ENCODE assay signal across 9 cellular contexts in genomic region chr13:27712421-27712820, GRCh38.
DNase-seq lines count a peak whose midpoint lies in the region; ATAC-seq, FAIRE-seq and TF ChIP-seq lines count a peak whose summit lies in the region.
"Had no signal": no experiment of that assay in that cellular context is flagged by ENCODE, and none has a peak within 500 bp of the region (broad histone marks: within the 10 kb centered on the region; RNA-seq: fewer than 3 reads in every experiment).

No MANE protein-coding gene starts in this region.

- no peak overlapping the region for H3K4ac ChIP-seq in mesenchymal stem cell (ENCODE audit: low read depth in 1 of 2, low read length in 2 of 2)

- H3K79me1 ChIP-seq in mesenchymal stem cell (replicated peaks; ENCODE audit: low read length, poor library complexity, severe bottlenecking) = no peaks in the 10 kb centered on the region

- no peak overlapping the region for H3K9ac ChIP-seq in GM12878 (ENCODE audit: control insufficient read depth, insufficient read depth, low read length)
- H3K9ac ChIP-seq in mesenchymal stem cell (ENCODE audit: low read length) = no peak overlapping the region

- intact Hi-C loops in GM12878 (cut with micrococcal nuclease; ENCODE audit: unreplicated experiment) = no loop called here
- intact Hi-C loops in activated T-helper 2 cell treated with anti-CD3 and anti-CD28 coated beads, Interferon-gamma antibody, Interleukin-2, Interleukin-4, amounts not matched to agents 10 μg/mL and 5 μg/mL and 100 μg/mL, durations not matched to agents 14 hours and 24 hours and 36 hours (cut with micrococcal nuclease) = loop anchor here (10.0 kb wide), 1 partner anchor 178 kb away; no protein-coding TSS in a partner anchor

- H3K4me1 Mint-ChIP-seq in activated T-helper 2 cell treated with anti-CD3 and anti-CD28 coated beads, Interferon-gamma antibody, Interleukin-2, Interleukin-4, amounts not matched to agents 10 μg/mL and 5 μg/mL and 100 μg/mL, durations not matched to agents 14 hours and 24 hours and 36 hours (ENCODE audit: low read depth) = no peaks in the 10 kb centered on the region
- H3K4me1 Mint-ChIP-seq: central memory CD8-positive, alpha-beta T cell had no signal

- POLR2A ChIA-PET in GM12878 (lab: Charles Lee) = no interaction called here

- H3K4me3 ChIP-seq in GM12878 (no peak overlapping the region), mesenchymal stem cell (ENCODE audit: insufficient read depth in 1 of 2, low read depth in 1 of 2, low read length in 2 of 2) (no peak overlapping the region)

- WGBS in GM12878 (ENCODE audit: insufficient coverage, insufficient replicate concordance, low lambda C conversion rate, missing lambda C conversion rate) = 41% methylated on average over 2 of the region's 2 CpGs
- 36% methylated on average over 2 of the region's 2 CpGs for WGBS in mesenchymal stem cell

- BruUV-seq in GM12878 (replicated peaks; lab: Mats Ljungman, UMichigan) = no TSS peak

- H3K14ac ChIP-seq in mesenchymal stem cell (ENCODE audit: low read length in 2 of 2) = no peak overlapping the region

- no peak overlapping the region for H4K8ac ChIP-seq in mesenchymal stem cell (ENCODE audit: low read length)

- H3K36me3 ChIP-seq in GM12878 (ENCODE audit: control insufficient read depth in 2 of 2, insufficient read depth in 2 of 2, low read length in 1 of 2) (no peaks in the 10 kb centered on the region), mesenchymal stem cell (ENCODE audit: control insufficient read depth in 1 of 2, insufficient read depth in 2 of 2, low read depth in 1 of 2, low read length in 2 of 2) (no peaks in the 10 kb centered on the region)

- TF ChIP-seq RAD21 in GM12878 (IDR thresholded peaks at IDR 0.05; ENCODE audit: insufficient read depth, low read depth, low read length) = peak; percentile 39

- H3K23ac ChIP-seq in mesenchymal stem cell (ENCODE audit: low read length in 2 of 2) = no peak overlapping the region

- CTCF ChIA-PET in GM12878 (lab: Yijun Ruan, JAX) = interaction anchor here (0.9 to 1.0 kb wide), 2 partner anchors 94 to 179 kb away, joined by 3 read pairs; no protein-coding TSS in a partner anchor

- no peak for TF ChIP-seq EP300 in GM12878 (IDR thresholded peaks at IDR 0.05; ENCODE audit: borderline replicate concordance in 1 of 2, control insufficient read depth in 1 of 2, low read depth in 2 of 2, low read length in 2 of 2)

- FAIRE-seq in GM12878 (lab: Jason Lieb, UNC) = no peak

- no peak overlapping the region for H2BK120ac ChIP-seq in mesenchymal stem cell (ENCODE audit: low read depth, low read length)

- H3K4me1 ChIP-seq in GM12878 (ENCODE audit: control insufficient read depth, insufficient read depth, low read length) = no peaks in the 10 kb centered on the region
- H3K4me1 ChIP-seq in mesenchymal stem cell (ENCODE audit: control insufficient read depth, insufficient read depth, low read depth, low read length) = no peaks in the 10 kb centered on the region

- SMC1A ChIA-PET in GM12878 (lab: Charles Lee; ENCODE audit: uncharacterized antibody, unreplicated experiment) = no interaction called here

- H4K91ac ChIP-seq in mesenchymal stem cell (ENCODE audit: low read length) = no peak overlapping the region

- no peaks in the 10 kb centered on the region for H3K79me2 ChIP-seq in GM12878 (ENCODE audit: control insufficient read depth, insufficient read depth, low read length)

- H3K27ac Mint-ChIP-seq in activated T-helper 2 cell treated with anti-CD3 and anti-CD28 coated beads, Interferon-gamma antibody, Interleukin-2, Interleukin-4, amounts not matched to agents 10 μg/mL and 5 μg/mL and 100 μg/mL, durations not matched to agents 14 hours and 24 hours and 36 hours = no peak overlapping the region

- no peaks in the 10 kb centered on the region for H3K9me3 ChIP-seq in GM12878 (replicated peaks; ENCODE audit: control insufficient read depth, insufficient read depth, low read length)
- peaks cover 5% of the 10 kb centered on the region for H3K9me3 ChIP-seq in mesenchymal stem cell (ENCODE audit: control insufficient read depth, low read length)

- H2AK5ac ChIP-seq in mesenchymal stem cell (ENCODE audit: low read length, severe bottlenecking) = no peak overlapping the region

- H2BK12ac ChIP-seq in mesenchymal stem cell (ENCODE audit: low read length in 2 of 2) = no peak overlapping the region

- DNase-seq in DMS153 (lab: John Stamatoyannopoulos, UW) (peak; percentile 33), DMS153 treated with DMSO at 0.1 percent for 48 hours (lab: John Stamatoyannopoulos, UW; ENCODE audit: unreplicated experiment) (no peak), GM13976 (ENCODE audit: low spot score) (peak; percentile 17), GM12878 (ENCODE audit: low read depth, low spot score) (no peak), mesenchymal stem cell (peak; percentile 21), NCI-H1048 (lab: John Stamatoyannopoulos, UW) (no peak)
- DNase-seq in activated T-helper 2 cell treated with anti-CD3 and anti-CD28 coated beads, Interferon-gamma antibody, Interleukin-2, Interleukin-4, amounts not matched to agents 10 μg/mL and 5 μg/mL and 100 μg/mL, durations not matched to agents 14 hours and 24 hours and 36 hours (ENCODE audit: low spot score) = no peak

- RAD21 ChIA-PET in GM12878 (lab: Charles Lee; ENCODE audit: unreplicated experiment) = no interaction called here

- H2BK5ac ChIP-seq in mesenchymal stem cell (ENCODE audit: low read depth, low read length, poor library complexity, severe bottlenecking) = no peak overlapping the region

- H3K36me3 Mint-ChIP-seq in activated T-helper 2 cell treated with anti-CD3 and anti-CD28 coated beads, Interferon-gamma antibody, Interleukin-2, Interleukin-4, amounts not matched to agents 10 μg/mL and 5 μg/mL and 100 μg/mL, durations not matched to agents 14 hours and 24 hours and 36 hours (ENCODE audit: low read depth) = no peaks in the 10 kb centered on the region

- no peak overlapping the region for H3K4me3 Mint-ChIP-seq in activated T-helper 2 cell treated with anti-CD3 and anti-CD28 coated beads, Interferon-gamma antibody, Interleukin-2, Interleukin-4, amounts not matched to agents 10 μg/mL and 5 μg/mL and 100 μg/mL, durations not matched to agents 14 hours and 24 hours and 36 hours (ENCODE audit: low read depth)
- H3K4me3 Mint-ChIP-seq: central memory CD8-positive, alpha-beta T cell had no signal

- no peaks in the 10 kb centered on the region for H3K9me3 Mint-ChIP-seq in activated T-helper 2 cell treated with anti-CD3 and anti-CD28 coated beads, Interferon-gamma antibody, Interleukin-2, Interleukin-4, amounts not matched to agents 10 μg/mL and 5 μg/mL and 100 μg/mL, durations not matched to agents 14 hours and 24 hours and 36 hours
- H3K9me3 Mint-ChIP-seq: central memory CD8-positive, alpha-beta T cell had no signal

- H3K27me3 ChIP-seq in GM12878 (replicated peaks in 1 of 2; ENCODE audit: control insufficient read depth in 2 of 2, insufficient read depth in 2 of 2, low read length in 1 of 2) = no peaks in the 10 kb centered on the region; a peak in 3 of 4 replicates
- H3K27me3 ChIP-seq in mesenchymal stem cell (ENCODE audit: control insufficient read depth in 1 of 2, insufficient read depth in 1 of 2, low read length in 2 of 2) = peaks cover 3 to 4% of the 10 kb centered on the region in 2 experiments

- H3K27ac ChIP-seq in GM12878 (ENCODE audit: control insufficient read depth, insufficient read depth) (no peak overlapping the region), mesenchymal stem cell (ENCODE audit: low read length, poor library complexity, severe bottlenecking) (no peak overlapping the region)

- no peak overlapping the region for H2BK15ac ChIP-seq in mesenchymal stem cell (ENCODE audit: low read depth, poor library complexity, severe bottlenecking)

- peaks cover 27% of the 10 kb centered on the region for H3K27me3 Mint-ChIP-seq in activated T-helper 2 cell treated with anti-CD3 and anti-CD28 coated beads, Interferon-gamma antibody, Interleukin-2, Interleukin-4, amounts not matched to agents 10 μg/mL and 5 μg/mL and 100 μg/mL, durations not matched to agents 14 hours and 24 hours and 36 hours (ENCODE audit: low read depth)

- TF ChIP-seq POLR2A in GM12878 (IDR thresholded peaks at IDR 0.05; ENCODE audit: low read depth, low read length) = no peak

- in situ Hi-C loops in GM13976 (cut with MboI; ENCODE audit: low sequenced_read_pairs, unreplicated experiment) (no loop called here), GM12878 (cut with MboI) (no loop called here)

- ATAC-seq in GM12878 (no peak), GM18870 (IDR thresholded peaks at IDR 0.05; ENCODE audit: unreplicated experiment) (no peak)

- H2AFZ ChIP-seq in GM12878 (ENCODE audit: control insufficient read depth, low read depth, low read length) (no peak overlapping the region), mesenchymal stem cell (ENCODE audit: low read depth, low read length) (no peak overlapping the region)

- TF ChIP-seq CTCF in GM13976 (IDR thresholded peaks at IDR 0.05; ENCODE audit: borderline replicate concordance, control extremely low read depth, extremely low read depth, insufficient read depth, missing control alignments) (no peak), GM12878 (IDR thresholded peaks at IDR 0.05 in 2 of 3, conservative IDR thresholded peaks at IDR 0.05 in 1 of 3; ENCODE audit: control insufficient read depth in 2 of 3, extremely low read depth in 1 of 3, insufficient read depth in 1 of 3, low read depth in 3 of 3, low read length in 3 of 3) (peak in 2 of 3 experiments; percentile 8 to 45; a peak in 3 of 6 replicates)

- no peak overlapping the region for H3K18ac ChIP-seq in mesenchymal stem cell (ENCODE audit: low read depth in 1 of 2, low read length in 2 of 2)

- H4K20me1 ChIP-seq in GM12878 (ENCODE audit: control insufficient read depth, insufficient read depth) = no peaks in the 10 kb centered on the region

- H3K4me2 ChIP-seq in GM12878 (ENCODE audit: control insufficient read depth, insufficient read depth) = no peak overlapping the region
- no peak overlapping the region for H3K4me2 ChIP-seq in mesenchymal stem cell (ENCODE audit: low read length, poor library complexity, severe bottlenecking)

TF ChIP-seq in GM12878, 131 proteins besides CTCF, POLR2A, EP300 and RAD21 (continues in another document):
- no peak for TF ChIP-seq CBFB (IDR thresholded peaks at IDR 0.05; ENCODE audit: low read depth)
- no peak for TF ChIP-seq NKRF (conservative IDR thresholded peaks at IDR 0.05)

Comparison
In these comparisons a context has a peak if more than half of its experiments do, and no peak if none do; other contexts are left out.
1. DNase-seq: peak in DMS153 (single experiment), GM13976 (single experiment) and mesenchymal stem cell (single experiment); none in DMS153 treated with DMSO at 0.1 percent for 48 hours (single experiment), GM12878 (single experiment), NCI-H1048 (single experiment) and activated T-helper 2 cell treated with anti-CD3 and anti-CD28 coated beads, Interferon-gamma antibody, Interleukin-2, Interleukin-4, amounts not matched to agents 10 μg/mL and 5 μg/mL and 100 μg/mL, durations not matched to agents 14 hours and 24 hours and 36 hours (single experiment).